Comparison of ENCODE assay signal across 15 cellular contexts in the genomic region with DNA sequence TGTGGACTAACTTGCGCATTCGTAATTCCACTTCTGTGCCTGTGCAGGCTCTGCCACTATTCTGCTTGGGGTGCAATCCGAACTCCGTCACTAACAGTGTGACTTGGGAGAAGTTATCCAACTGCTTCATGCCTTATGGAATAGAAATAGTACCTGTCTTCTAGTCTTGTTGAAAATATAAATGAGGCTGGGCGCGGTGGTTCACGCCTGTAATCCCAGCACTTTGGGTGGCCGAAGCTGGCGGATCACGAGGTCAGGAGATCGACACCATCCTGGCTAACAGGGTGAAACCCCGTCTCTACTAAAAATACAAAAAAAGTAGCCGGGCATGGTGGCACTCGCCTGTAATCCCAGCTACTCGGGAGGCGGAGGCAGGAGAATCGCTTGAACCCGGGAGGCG. TPM values are rescaled to one million over a fixed set of nuclear protein-coding genes. Genes with fewer than 3 reads are reported as not detected.
"Had no signal": no experiment of that assay in that cellular context is flagged by ENCODE, and none has a peak within 500 bp of the region (broad histone marks: within the 10 kb centered on the region; RNA-seq: fewer than 3 reads in every experiment).

No MANE protein-coding gene starts in this region.

RNA-seq across cellular contexts. Expression of gene GABRA5, which starts 28.5 kb away (rescaled TPM):
- total RNA-seq: kidney; left colon; left lung; left ventricle myocardium inferior; left ventricle myocardium superior; liver; lower leg skin; lower lobe of right lung; lung; lung microvascular endothelial cell; mammary epithelial cell; mesenteric fat pad; mucosa of descending colon; myocyte; naive thymus-derived CD4-positive, alpha-beta T cell had no signal
